Comparison of ENCODE assay signal across 8 cellular contexts in the genomic region with DNA sequence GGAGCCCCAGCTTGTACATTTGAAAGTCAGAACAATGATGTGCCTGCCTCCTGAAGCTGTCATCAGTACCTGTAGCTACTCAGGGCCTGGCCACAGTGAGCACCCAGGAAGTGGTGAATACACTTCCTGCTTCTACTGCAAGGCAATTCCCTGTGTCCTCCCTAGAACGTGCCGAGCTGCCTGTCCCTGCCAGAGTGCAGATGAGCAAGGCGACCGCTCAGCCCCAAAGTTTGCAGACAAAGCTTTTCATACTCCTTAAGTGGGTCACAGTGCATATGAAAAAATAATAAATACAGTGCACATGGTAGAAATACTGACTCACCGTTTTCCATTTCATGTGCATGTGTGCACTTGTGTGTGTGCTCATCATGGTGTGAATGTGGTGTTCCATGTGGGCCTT.
DNase-seq lines count a peak whose midpoint lies in the region; ATAC-seq and TF ChIP-seq lines count a peak whose summit lies in the region.

No MANE protein-coding gene starts in this region.

- no peaks in the 10 kb centered on the region for H3K27me3 ChIP-seq in HAP-1 (ENCODE audit: low read depth)
- no peaks in the 10 kb centered on the region for H3K27me3 ChIP-seq in prostate gland (replicated peaks; ENCODE audit: insufficient read depth)

- H3K4me3 Mint-ChIP-seq in HFFc6: no peak overlapping the region

- no peaks in the 10 kb centered on the region for H3K36me3 ChIP-seq in HAP-1 (replicated peaks)
- H3K36me3 ChIP-seq in prostate gland: no peaks in the 10 kb centered on the region

- H3K9me3 Mint-ChIP-seq in HFFc6: no peaks in the 10 kb centered on the region

- no peaks in the 10 kb centered on the region for H3K9me3 ChIP-seq in HAP-1
- no peaks in the 10 kb centered on the region for H3K9me3 ChIP-seq in prostate gland

- whole genome bisulfite sequencing in prostate gland: 51% methylated on average over 5 of the region's 5 CpGs

- TF ChIP-seq CTCF in HFFc6 (IDR thresholded peaks at IDR 0.05) (no peak), fibroblast of the aortic adventitia (IDR thresholded peaks at IDR 0.05; ENCODE audit: insufficient read depth, low read length) (no peak), prostate gland (IDR thresholded peaks at IDR 0.05) (no peak)

- H3K4me3 ChIP-seq in fibroblast of the aortic adventitia (ENCODE audit: low read depth, low read length) (no peak overlapping the region), HAP-1 (no peak overlapping the region), prostate gland (no peak overlapping the region)

- no peak for TF ChIP-seq POLR2A in prostate gland (IDR thresholded peaks at IDR 0.05)

- intact Hi-C loops in prostate gland (cut with DNase I): no loop called here

- peaks cover 8% of the 10 kb centered on the region for H3K4me1 ChIP-seq in HAP-1
- peaks cover 7% of the 10 kb centered on the region for H3K4me1 ChIP-seq in prostate gland (replicated peaks)

- peaks cover 58% of the 10 kb centered on the region for H3K4me1 Mint-ChIP-seq in HFFc6 (ENCODE audit: low read depth)

- ATAC-seq in HG02981 (IDR thresholded peaks at IDR 0.05; ENCODE audit: unreplicated experiment): no peak

- H3K27ac Mint-ChIP-seq in HFFc6: peak overlapping the region; percentile 75

- no peak overlapping the region for H3K27ac ChIP-seq in prostate gland

- H3K27me3 Mint-ChIP-seq in HFFc6 (ENCODE audit: insufficient read depth): no peaks in the 10 kb centered on the region

- in situ Hi-C loops in HAP-1 (cut with MboI; ENCODE audit: low sequenced_read_pairs): loop anchor here (10.0 kb wide), 1 partner anchor 55 kb away; no protein-coding TSS in a partner anchor

- peak; percentile 46 for DNase-seq in HFFc6
- peak; percentile 37 for DNase-seq in activated CD8-positive, alpha-beta memory T cell treated with anti-CD3 and anti-CD28 coated beads, Interleukin-2, amount 50 U/mL, for 1 hour (ENCODE audit: extremely low read depth)
- peak; percentile 30 for DNase-seq in fibroblast of the aortic adventitia (ENCODE audit: low read depth)
- DNase-seq in stimulated activated CD4-positive, alpha-beta T cell treated with anti-CD3 and anti-CD28 coated beads, Interleukin-1b, Interleukin-23, amount 100 ng/mL, for 4 hours (ENCODE audit: low read depth in 2 of 2): peak; percentile 26 to 37
- DNase-seq in HAP-1 (ENCODE audit: low spot score in 2 of 2): no peak
- DNase-seq in prostate gland (ENCODE audit: low spot score): no peak
- no peak for DNase-seq in NCI-H1436 (lab: John Stamatoyannopoulos, UW)

- H3K36me3 Mint-ChIP-seq in HFFc6 (ENCODE audit: low read depth): peaks cover 6% of the 10 kb centered on the region; the same call in 1 of the 2 replicates

Comparison
In these comparisons a context has a peak if more than half of its experiments do, and no peak if none do; other contexts are left out.
1. DNase-seq: peak in HFFc6 (single experiment), activated CD8-positive, alpha-beta memory T cell treated with anti-CD3 and anti-CD28 coated beads, Interleukin-2, amount 50 U/mL, for 1 hour (single experiment), fibroblast of the aortic adventitia (single experiment) and stimulated activated CD4-positive, alpha-beta T cell treated with anti-CD3 and anti-CD28 coated beads, Interleukin-1b, Interleukin-23, amount 100 ng/mL, for 4 hours (2 of 2); none in HAP-1 (0 of 2), prostate gland (single experiment) and NCI-H1436 (single experiment).